33 cellular contexts compared by ENCODE assay signal in the genomic region with DNA sequence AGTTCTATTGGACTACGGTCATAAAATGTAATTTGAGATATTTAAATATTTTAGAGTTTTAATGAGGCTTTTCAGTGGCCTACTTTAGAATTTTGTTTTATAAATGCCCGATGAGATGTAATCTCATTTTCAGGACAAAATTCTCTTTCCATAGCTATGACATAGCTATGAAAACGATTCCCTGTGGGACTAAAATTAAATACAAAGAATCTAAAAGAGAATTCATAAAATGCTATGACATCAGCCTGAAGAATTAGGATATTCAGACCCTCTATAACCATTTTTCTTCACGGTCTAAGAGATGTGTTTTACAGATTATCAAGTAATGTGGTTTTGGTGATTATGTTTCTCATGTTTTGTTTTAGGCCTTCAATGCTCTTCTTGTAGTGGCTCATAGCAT. TPM values are rescaled to one million over a fixed set of nuclear protein-coding genes. Genes with fewer than 3 reads are reported as not detected.
"Had no signal": no experiment of that assay in that cellular context is flagged by ENCODE, and none has a peak within 500 bp of the region (broad histone marks: within the 10 kb centered on the region; RNA-seq: fewer than 3 reads in every experiment).

No MANE protein-coding gene starts in this region.

- H3K27me3 ChIP-seq: breast epithelium, esophagus muscularis mucosa, pancreas had no signal

- H3K4me1 ChIP-seq: breast epithelium, esophagus muscularis mucosa, pancreas, prostate gland had no signal

- FAIRE-seq: keratinocyte, pancreas, small intestine, urothelium cell line had no signal

- H3K36me3 ChIP-seq: breast epithelium, esophagus muscularis mucosa, pancreas, prostate gland, thoracic aorta had no signal

- H3K4me3 ChIP-seq: breast epithelium, esophagus muscularis mucosa, mucosa of descending colon, pancreas, prostate gland, thoracic aorta had no signal

- ATAC-seq: activated naive CD8-positive, alpha-beta T cell treated with anti-CD3 and anti-CD28 coated beads, Interleukin-2, amount 50 U/mL, for 24 hours; activated T-cell treated with anti-CD3 and anti-CD28 coated beads, Interleukin-2, amount 50 U/mL, for 4 hours; activated T-helper 17 cell treated with anti-CD3 and anti-CD28 coated beads, Interleukin-2, amount 50 U/mL, for 72 hours; left cardiac atrium; left ventricle myocardium superior; mucosa of descending colon; pancreas; sciatic nerve; stimulated activated effector memory CD8-positive, alpha-beta T cell treated with anti-CD3 and anti-CD28 coated beads, Interleukin-12 subunit alpha, Interleukin-12 subunit beta, amount 100 ng/mL, for 72 hours had no signal

- H3K27ac ChIP-seq: breast epithelium, esophagus muscularis mucosa, pancreas, prostate gland, thoracic aorta had no signal

- H3K9me3 ChIP-seq: breast epithelium, esophagus muscularis mucosa, mucosa of descending colon, pancreas, prostate gland, thoracic aorta had no signal

- H3K4me1 Mint-ChIP-seq: activated CD4-positive, alpha-beta T cell treated with anti-CD3 and anti-CD28 coated beads, Interleukin-2, amount 10 ng/mL, durations not matched to agents 24 days and 14 days; activated naive CD4-positive, alpha-beta T cell treated with anti-CD3 and anti-CD28 coated beads, Interleukin-2, amount 50 U/mL, for 24 hours; activated naive CD8-positive, alpha-beta T cell treated with anti-CD3 and anti-CD28 coated beads, Interleukin-2, amount 50 U/mL, for 24 hours; activated T-helper 17 cell treated with anti-CD3 and anti-CD28 coated beads, Interleukin-2, amount 50 U/mL, for 72 hours; nephron; stimulated activated effector memory CD8-positive, alpha-beta T cell treated with anti-CD3 and anti-CD28 coated beads, Interleukin-12 subunit alpha, Interleukin-12 subunit beta, amount 100 ng/mL, for 72 hours had no signal

- H3K9me3 Mint-ChIP-seq: activated CD4-positive, alpha-beta T cell treated with anti-CD3 and anti-CD28 coated beads, Interleukin-2, amount 10 ng/mL, durations not matched to agents 24 days and 14 days; activated naive CD4-positive, alpha-beta T cell treated with anti-CD3 and anti-CD28 coated beads, Interleukin-2, amount 50 U/mL, for 24 hours; activated T-cell treated with anti-CD3 and anti-CD28 coated beads, Interleukin-2, amount 50 U/mL, for 4 hours; activated T-helper 17 cell treated with anti-CD3 and anti-CD28 coated beads, Interleukin-2, amount 50 U/mL, for 72 hours; dendritic cell treated with granulocyte-macrophage colony-stimulating factor and Interleukin-4, amounts not matched to agents 40 ng/mL and 50 ng/mL, for 4 days; endodermal cell; nephron; stimulated activated effector memory CD8-positive, alpha-beta T cell treated with anti-CD3 and anti-CD28 coated beads, Interleukin-12 subunit alpha, Interleukin-12 subunit beta, amount 100 ng/mL, for 72 hours had no signal

- H3K36me3 Mint-ChIP-seq: stimulated activated effector memory CD8-positive, alpha-beta T cell treated with anti-CD3 and anti-CD28 coated beads, Interleukin-12 subunit alpha, Interleukin-12 subunit beta, amount 100 ng/mL, for 72 hours had no signal

- H3K4me3 Mint-ChIP-seq: activated CD4-positive, alpha-beta memory T cell treated with anti-CD3 and anti-CD28 coated beads for 36 hours; activated CD4-positive, alpha-beta T cell treated with anti-CD3 and anti-CD28 coated beads, Interleukin-2, amount 10 ng/mL, durations not matched to agents 24 days and 14 days; activated naive CD4-positive, alpha-beta T cell treated with anti-CD3 and anti-CD28 coated beads, Interleukin-2, amount 50 U/mL, for 24 hours; activated naive CD8-positive, alpha-beta T cell treated with anti-CD3 and anti-CD28 coated beads, Interleukin-2, amount 50 U/mL, for 24 hours; activated T-cell treated with anti-CD3 and anti-CD28 coated beads, Interleukin-2, amount 50 U/mL, for 4 hours; activated T-helper 17 cell treated with anti-CD3 and anti-CD28 coated beads, Interleukin-2, amount 50 U/mL, for 72 hours; dendritic cell treated with granulocyte-macrophage colony-stimulating factor and Interleukin-4, amounts not matched to agents 40 ng/mL and 50 ng/mL, for 4 days; endodermal cell; nephron; stimulated activated effector memory CD8-positive, alpha-beta T cell treated with anti-CD3 and anti-CD28 coated beads, Interleukin-12 subunit alpha, Interleukin-12 subunit beta, amount 100 ng/mL, for 72 hours; stimulated activated naive CD8-positive, alpha-beta T cell treated with anti-CD3 and anti-CD28 coated beads, Interleukin-15, Interleukin-2, amounts not matched to agents 100 ng/mL and 50 ng/mL, for 24 hours had no signal

- H3K27ac Mint-ChIP-seq: activated CD4-positive, alpha-beta memory T cell treated with anti-CD3 and anti-CD28 coated beads for 36 hours; activated CD4-positive, alpha-beta T cell treated with anti-CD3 and anti-CD28 coated beads, Interleukin-2, amount 10 ng/mL, durations not matched to agents 24 days and 14 days; activated naive CD4-positive, alpha-beta T cell treated with anti-CD3 and anti-CD28 coated beads, Interleukin-2, amount 50 U/mL, for 24 hours; activated naive CD8-positive, alpha-beta T cell treated with anti-CD3 and anti-CD28 coated beads, Interleukin-2, amount 50 U/mL, for 24 hours; activated T-helper 17 cell treated with anti-CD3 and anti-CD28 coated beads, Interleukin-2, amount 50 U/mL, for 72 hours; dendritic cell treated with granulocyte-macrophage colony-stimulating factor and Interleukin-4, amounts not matched to agents 40 ng/mL and 50 ng/mL, for 4 days; endodermal cell; nephron; stimulated activated effector memory CD8-positive, alpha-beta T cell treated with anti-CD3 and anti-CD28 coated beads, Interleukin-12 subunit alpha, Interleukin-12 subunit beta, amount 100 ng/mL, for 72 hours; stimulated activated naive CD8-positive, alpha-beta T cell treated with anti-CD3 and anti-CD28 coated beads, Interleukin-15, Interleukin-2, amounts not matched to agents 100 ng/mL and 50 ng/mL, for 24 hours had no signal

- H3K27me3 Mint-ChIP-seq: activated CD4-positive, alpha-beta memory T cell treated with anti-CD3 and anti-CD28 coated beads for 36 hours; activated CD4-positive, alpha-beta T cell treated with anti-CD3 and anti-CD28 coated beads, Interleukin-2, amount 10 ng/mL, durations not matched to agents 24 days and 14 days; activated naive CD4-positive, alpha-beta T cell treated with anti-CD3 and anti-CD28 coated beads, Interleukin-2, amount 50 U/mL, for 24 hours; activated naive CD8-positive, alpha-beta T cell treated with anti-CD3 and anti-CD28 coated beads, Interleukin-2, amount 50 U/mL, for 24 hours; activated T-helper 17 cell treated with anti-CD3 and anti-CD28 coated beads, Interleukin-2, amount 50 U/mL, for 72 hours; dendritic cell treated with granulocyte-macrophage colony-stimulating factor and Interleukin-4, amounts not matched to agents 40 ng/mL and 50 ng/mL, for 4 days; stimulated activated naive CD8-positive, alpha-beta T cell treated with anti-CD3 and anti-CD28 coated beads, Interleukin-15, Interleukin-2, amounts not matched to agents 100 ng/mL and 50 ng/mL, for 24 hours had no signal

- DNase-seq: activated CD4-positive, alpha-beta memory T cell treated with anti-CD3 and anti-CD28 coated beads for 36 hours; activated CD4-positive, alpha-beta T cell treated with anti-CD3 and anti-CD28 coated beads, Interleukin-2, amount 10 ng/mL, durations not matched to agents 24 days and 14 days; activated CD4-positive, CD25-positive, alpha-beta regulatory T cell treated with anti-CD3 and anti-CD28 coated beads, Interleukin-2, amount 50 U/mL, for 72 hours; activated gamma-delta T cell treated with Interleukin-2 at 50 U/mL for 16 hours; activated naive CD8-positive, alpha-beta T cell treated with anti-CD3 and anti-CD28 coated beads, Interleukin-2, amount 50 U/mL, for 24 hours; activated T-cell treated with anti-CD3 and anti-CD28 coated beads, Interleukin-2, amount 50 U/mL, for 4 hours; amygdala; central memory CD4-positive, alpha-beta T cell; endodermal cell; head of caudate nucleus; hippocampal formation; left cardiac atrium; left ventricle myocardium superior; mucosa of descending colon; pancreas; retina; small intestine; stimulated activated CD4-positive, alpha-beta T cell treated with anti-CD3 and anti-CD28 coated beads, Interleukin-4, amount 100 ng/mL, for 24 hours had no signal

RNA-seq across cellular contexts. Expression of a gene that starts 48.2 kb away (rescaled TPM):
- total RNA-seq: activated CD4-positive, alpha-beta T cell treated with anti-CD3 and anti-CD28 coated beads, Interleukin-2, amount 10 ng/mL, durations not matched to agents 24 days and 14 days; myocyte; subcutaneous adipose tissue had no signal
- polyA plus RNA-seq: keratinocyte had no signal
